1 cellular context compared by ENCODE assay signal in genomic region chr22:38051900-38052862, GRCh38.
TF ChIP-seq lines count a peak whose summit lies in the region.

No MANE protein-coding gene starts in this region.

TF ChIP-seq in HepG2, 621 proteins besides CTCF, POLR2A, EP300 and RAD21 (continued from another document and continues in another):
- peak; percentile 98 for TF ChIP-seq XRCC5 (optimal IDR thresholded peaks at IDR 0.05; ENCODE audit: low read length)
- peak; percentile 18; the same call in 1 of the 2 replicates for TF ChIP-seq ZBTB26 (CRISPR knock-in tag; IDR thresholded peaks at IDR 0.05; ENCODE audit: borderline replicate concordance)
- TF ChIP-seq ZNF326 (CRISPR knock-in tag; IDR thresholded peaks at IDR 0.05; ENCODE audit: borderline replicate concordance) = no peak
- TF ChIP-seq CCDC6 (CRISPR knock-in tag; IDR thresholded peaks at IDR 0.05) = no peak
- TF ChIP-seq ZNF761 (CRISPR knock-in tag; conservative IDR thresholded peaks at IDR 0.05) = no peak
- TF ChIP-seq HMG20B (CRISPR knock-in tag; conservative IDR thresholded peaks at IDR 0.05) = 0 out of 2 replicates have a peak, but pooled peaks have one; percentile 35
- TF ChIP-seq ZBTB49 (CRISPR knock-in tag; IDR thresholded peaks at IDR 0.05; ENCODE audit: borderline replicate concordance) = no peak
- peak; percentile 31; the same call in 1 of the 2 replicates for TF ChIP-seq ZNF263 (CRISPR knock-in tag; IDR thresholded peaks at IDR 0.05)
- peak; percentile 63; the same call in 1 of the 2 replicates for TF ChIP-seq NFE2L1 (CRISPR knock-in tag; IDR thresholded peaks at IDR 0.05; ENCODE audit: borderline replicate concordance)
- peak; percentile 31 for TF ChIP-seq AGO1 (IDR thresholded peaks at IDR 0.05; ENCODE audit: low read depth, low read length, poor library complexity, severe bottlenecking)
- TF ChIP-seq DNMT1 (CRISPR knock-in tag; IDR thresholded peaks at IDR 0.05) = peak; percentile 88
- TF ChIP-seq MED1 (CRISPR knock-in tag; IDR thresholded peaks at IDR 0.05) = peak; percentile 45; the same call in 1 of the 2 replicates
- peak; percentile 34; the same call in 1 of the 2 replicates for TF ChIP-seq ETV5 (CRISPR knock-in tag; IDR thresholded peaks at IDR 0.05; ENCODE audit: borderline replicate concordance)
- peak; percentile 65 for TF ChIP-seq ZBTB33 (CRISPR knock-in tag; IDR thresholded peaks at IDR 0.05)
- TF ChIP-seq ETV6 (CRISPR knock-in tag; conservative IDR thresholded peaks at IDR 0.05) = no peak
- TF ChIP-seq TOE1 (CRISPR knock-in tag; IDR thresholded peaks at IDR 0.05) = peak; percentile 60; the same call in 1 of the 2 replicates
- no peak for TF ChIP-seq JUNB (CRISPR knock-in tag; IDR thresholded peaks at IDR 0.05; ENCODE audit: borderline replicate concordance)
- TF ChIP-seq ZNF609 (CRISPR knock-in tag; IDR thresholded peaks at IDR 0.05; ENCODE audit: borderline replicate concordance) = peak; percentile 26; the same call in 1 of the 2 replicates
- no peak for TF ChIP-seq XBP1 (CRISPR knock-in tag; IDR thresholded peaks at IDR 0.05)
- TF ChIP-seq ARID4A (CRISPR knock-in tag; IDR thresholded peaks at IDR 0.05; ENCODE audit: borderline replicate concordance) = peak; percentile 67; the same call in 1 of the 2 replicates
- peak; percentile 90 for TF ChIP-seq KDM2A (CRISPR knock-in tag; IDR thresholded peaks at IDR 0.05; ENCODE audit: borderline replicate concordance, low read depth)
- TF ChIP-seq ZBED4 (CRISPR knock-in tag; IDR thresholded peaks at IDR 0.05; ENCODE audit: borderline replicate concordance) = peak; percentile 54; the same call in 1 of the 2 replicates
- TF ChIP-seq NONO (IDR thresholded peaks at IDR 0.05) = no peak
- peak; percentile 54; the same call in 1 of the 2 replicates for TF ChIP-seq NONO (CRISPR knock-in tag; conservative IDR thresholded peaks at IDR 0.05)
- no peak for TF ChIP-seq ELK4 (CRISPR knock-in tag; IDR thresholded peaks at IDR 0.05; ENCODE audit: borderline replicate concordance)
- TF ChIP-seq PHF21A (CRISPR knock-in tag; IDR thresholded peaks at IDR 0.05) = no peak
- TF ChIP-seq BHLHE40 (IDR thresholded peaks at IDR 0.05; ENCODE audit: low read length) = peak; percentile 56
- no peak for TF ChIP-seq ZNF563 (CRISPR knock-in tag; IDR thresholded peaks at IDR 0.05)
- peak; percentile 98 for TF ChIP-seq ZBTB7B (CRISPR knock-in tag; IDR thresholded peaks at IDR 0.05)
- TF ChIP-seq HOMEZ (CRISPR knock-in tag; IDR thresholded peaks at IDR 0.05; ENCODE audit: low read depth) = 0 out of 2 replicates have a peak, but pooled peaks have one; percentile 12
- TF ChIP-seq SIX4 (CRISPR knock-in tag; IDR thresholded peaks at IDR 0.05) = 0 out of 2 replicates have a peak, but pooled peaks have one; percentile 30
- TF ChIP-seq THAP7 (CRISPR knock-in tag; IDR thresholded peaks at IDR 0.05) = peak; percentile 67; the same call in 1 of the 2 replicates
- peak; percentile 32; the same call in 1 of the 2 replicates for TF ChIP-seq ZNF891 (CRISPR knock-in tag; IDR thresholded peaks at IDR 0.05)
